1 cellular context compared by ENCODE assay signal in the genomic region with DNA sequence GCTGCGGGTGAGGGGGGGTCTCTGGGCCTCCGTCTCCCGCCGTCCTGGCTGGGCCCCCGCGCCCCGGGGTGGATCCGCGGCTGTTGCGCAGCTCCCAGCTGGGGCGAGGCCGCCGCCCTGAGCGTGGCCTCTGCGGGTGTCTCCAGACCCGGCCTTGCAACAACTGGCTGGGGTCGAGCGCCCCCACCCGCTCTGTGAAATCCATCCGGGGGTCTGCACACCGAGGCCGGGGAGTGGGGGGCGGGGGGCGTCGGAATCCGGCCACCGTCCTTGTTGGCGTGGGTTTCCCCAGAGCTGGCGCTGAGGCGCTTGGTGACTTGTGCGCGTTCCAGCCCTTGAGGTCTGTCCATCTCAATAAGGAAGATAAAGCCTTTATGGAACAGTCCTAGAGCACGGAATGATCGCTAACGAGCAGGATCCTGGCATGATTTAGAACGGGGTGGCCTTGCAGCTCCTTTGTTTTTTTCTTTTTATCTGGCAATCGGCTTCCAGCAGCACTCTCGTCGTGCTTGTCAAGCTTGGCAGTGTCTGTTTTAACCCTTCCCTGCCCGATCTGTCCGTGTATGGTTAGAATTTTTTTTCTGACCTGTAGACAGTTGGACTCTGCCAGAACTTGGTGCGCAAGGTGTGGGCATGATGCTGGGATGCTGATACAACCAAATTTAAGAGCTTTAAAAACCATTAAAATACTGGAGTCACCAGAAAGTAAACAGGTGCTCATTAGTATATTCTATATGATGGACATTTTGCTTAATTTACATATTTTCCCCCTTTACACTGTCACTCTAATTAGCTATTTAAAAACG.
A peak's percentile ranks its signal among the peaks of the same experiment; 100 is the strongest.
TF ChIP-seq lines count a peak whose summit lies in the region.

No MANE protein-coding gene starts in this region.

TF ChIP-seq in HepG2, 621 proteins besides CTCF, POLR2A, EP300 and RAD21 (continued from another document and continues in another):
- TF ChIP-seq, protein P1, sequence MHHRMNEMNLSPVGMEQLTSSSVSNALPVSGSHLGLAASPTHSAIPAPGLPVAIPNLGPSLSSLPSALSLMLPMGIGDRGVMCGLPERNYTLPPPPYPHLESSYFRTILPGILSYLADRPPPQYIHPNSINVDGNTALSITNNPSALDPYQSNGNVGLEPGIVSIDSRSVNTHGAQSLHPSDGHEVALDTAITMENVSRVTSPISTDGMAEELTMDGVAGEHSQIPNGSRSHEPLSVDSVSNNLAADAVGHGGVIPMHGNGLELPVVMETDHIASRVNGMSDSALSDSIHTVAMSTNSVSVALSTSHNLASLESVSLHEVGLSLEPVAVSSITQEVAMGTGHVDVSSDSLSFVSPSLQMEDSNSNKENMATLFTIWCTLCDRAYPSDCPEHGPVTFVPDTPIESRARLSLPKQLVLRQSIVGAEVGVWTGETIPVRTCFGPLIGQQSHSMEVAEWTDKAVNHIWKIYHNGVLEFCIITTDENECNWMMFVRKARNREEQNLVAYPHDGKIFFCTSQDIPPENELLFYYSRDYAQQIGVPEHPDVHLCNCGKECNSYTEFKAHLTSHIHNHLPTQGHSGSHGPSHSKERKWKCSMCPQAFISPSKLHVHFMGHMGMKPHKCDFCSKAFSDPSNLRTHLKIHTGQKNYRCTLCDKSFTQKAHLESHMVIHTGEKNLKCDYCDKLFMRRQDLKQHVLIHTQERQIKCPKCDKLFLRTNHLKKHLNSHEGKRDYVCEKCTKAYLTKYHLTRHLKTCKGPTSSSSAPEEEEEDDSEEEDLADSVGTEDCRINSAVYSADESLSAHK (CRISPR knock-in tag; IDR thresholded peaks at IDR 0.05; ENCODE audit: borderline replicate concordance) = no peak
- TF ChIP-seq, protein P2, sequence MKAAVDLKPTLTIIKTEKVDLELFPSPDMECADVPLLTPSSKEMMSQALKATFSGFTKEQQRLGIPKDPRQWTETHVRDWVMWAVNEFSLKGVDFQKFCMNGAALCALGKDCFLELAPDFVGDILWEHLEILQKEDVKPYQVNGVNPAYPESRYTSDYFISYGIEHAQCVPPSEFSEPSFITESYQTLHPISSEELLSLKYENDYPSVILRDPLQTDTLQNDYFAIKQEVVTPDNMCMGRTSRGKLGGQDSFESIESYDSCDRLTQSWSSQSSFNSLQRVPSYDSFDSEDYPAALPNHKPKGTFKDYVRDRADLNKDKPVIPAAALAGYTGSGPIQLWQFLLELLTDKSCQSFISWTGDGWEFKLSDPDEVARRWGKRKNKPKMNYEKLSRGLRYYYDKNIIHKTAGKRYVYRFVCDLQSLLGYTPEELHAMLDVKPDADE (CRISPR knock-in tag; IDR thresholded peaks at IDR 0.05) = no peak
- TF ChIP-seq ZNF205 (CRISPR knock-in tag; IDR thresholded peaks at IDR 0.05) = no peak
- TF ChIP-seq RNF2 (conservative IDR thresholded peaks at IDR 0.05; ENCODE audit: low read depth) = no peak
- no peak for TF ChIP-seq ZNF83 (CRISPR knock-in tag; IDR thresholded peaks at IDR 0.05; ENCODE audit: borderline replicate concordance)
- TF ChIP-seq, protein P3, sequence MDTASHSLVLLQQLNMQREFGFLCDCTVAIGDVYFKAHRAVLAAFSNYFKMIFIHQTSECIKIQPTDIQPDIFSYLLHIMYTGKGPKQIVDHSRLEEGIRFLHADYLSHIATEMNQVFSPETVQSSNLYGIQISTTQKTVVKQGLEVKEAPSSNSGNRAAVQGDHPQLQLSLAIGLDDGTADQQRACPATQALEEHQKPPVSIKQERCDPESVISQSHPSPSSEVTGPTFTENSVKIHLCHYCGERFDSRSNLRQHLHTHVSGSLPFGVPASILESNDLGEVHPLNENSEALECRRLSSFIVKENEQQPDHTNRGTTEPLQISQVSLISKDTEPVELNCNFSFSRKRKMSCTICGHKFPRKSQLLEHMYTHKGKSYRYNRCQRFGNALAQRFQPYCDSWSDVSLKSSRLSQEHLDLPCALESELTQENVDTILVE (CRISPR knock-in tag; IDR thresholded peaks at IDR 0.05) = no peak
- TF ChIP-seq NFIB (CRISPR knock-in tag; IDR thresholded peaks at IDR 0.05; ENCODE audit: borderline replicate concordance) = no peak
- TF ChIP-seq SATB2 (CRISPR knock-in tag; IDR thresholded peaks at IDR 0.05) = no peak
- no peak for TF ChIP-seq ZNF879 (CRISPR knock-in tag; IDR thresholded peaks at IDR 0.05)
- TF ChIP-seq ZNF672 (CRISPR knock-in tag; IDR thresholded peaks at IDR 0.05) = no peak
- peak; percentile 80 for TF ChIP-seq ZBTB7B (CRISPR knock-in tag; IDR thresholded peaks at IDR 0.05)
- TF ChIP-seq, protein P4, sequence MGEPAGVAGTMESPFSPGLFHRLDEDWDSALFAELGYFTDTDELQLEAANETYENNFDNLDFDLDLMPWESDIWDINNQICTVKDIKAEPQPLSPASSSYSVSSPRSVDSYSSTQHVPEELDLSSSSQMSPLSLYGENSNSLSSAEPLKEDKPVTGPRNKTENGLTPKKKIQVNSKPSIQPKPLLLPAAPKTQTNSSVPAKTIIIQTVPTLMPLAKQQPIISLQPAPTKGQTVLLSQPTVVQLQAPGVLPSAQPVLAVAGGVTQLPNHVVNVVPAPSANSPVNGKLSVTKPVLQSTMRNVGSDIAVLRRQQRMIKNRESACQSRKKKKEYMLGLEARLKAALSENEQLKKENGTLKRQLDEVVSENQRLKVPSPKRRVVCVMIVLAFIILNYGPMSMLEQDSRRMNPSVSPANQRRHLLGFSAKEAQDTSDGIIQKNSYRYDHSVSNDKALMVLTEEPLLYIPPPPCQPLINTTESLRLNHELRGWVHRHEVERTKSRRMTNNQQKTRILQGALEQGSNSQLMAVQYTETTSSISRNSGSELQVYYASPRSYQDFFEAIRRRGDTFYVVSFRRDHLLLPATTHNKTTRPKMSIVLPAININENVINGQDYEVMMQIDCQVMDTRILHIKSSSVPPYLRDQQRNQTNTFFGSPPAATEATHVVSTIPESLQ (CRISPR knock-in tag; conservative IDR thresholded peaks at IDR 0.05) = peak; percentile 12; the same call in 1 of the 2 replicates
- no peak for TF ChIP-seq ZNF33B (CRISPR knock-in tag; IDR thresholded peaks at IDR 0.05)
- TF ChIP-seq ATF1 (CRISPR knock-in tag; IDR thresholded peaks at IDR 0.05) = no peak
- TF ChIP-seq, protein P5, sequence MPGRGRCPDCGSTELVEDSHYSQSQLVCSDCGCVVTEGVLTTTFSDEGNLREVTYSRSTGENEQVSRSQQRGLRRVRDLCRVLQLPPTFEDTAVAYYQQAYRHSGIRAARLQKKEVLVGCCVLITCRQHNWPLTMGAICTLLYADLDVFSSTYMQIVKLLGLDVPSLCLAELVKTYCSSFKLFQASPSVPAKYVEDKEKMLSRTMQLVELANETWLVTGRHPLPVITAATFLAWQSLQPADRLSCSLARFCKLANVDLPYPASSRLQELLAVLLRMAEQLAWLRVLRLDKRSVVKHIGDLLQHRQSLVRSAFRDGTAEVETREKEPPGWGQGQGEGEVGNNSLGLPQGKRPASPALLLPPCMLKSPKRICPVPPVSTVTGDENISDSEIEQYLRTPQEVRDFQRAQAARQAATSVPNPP (CRISPR knock-in tag; IDR thresholded peaks at IDR 0.05) = 0 out of 2 replicates have a peak, but pooled peaks have one; percentile 49
- no peak for TF ChIP-seq CREB1 (IDR thresholded peaks at IDR 0.05)
- TF ChIP-seq CREB1 (CRISPR knock-in tag; IDR thresholded peaks at IDR 0.05) = no peak
- TF ChIP-seq ZNF619 (CRISPR knock-in tag; IDR thresholded peaks at IDR 0.05) = peak; percentile 15; the same call in 1 of the 2 replicates
- TF ChIP-seq, protein P6, sequence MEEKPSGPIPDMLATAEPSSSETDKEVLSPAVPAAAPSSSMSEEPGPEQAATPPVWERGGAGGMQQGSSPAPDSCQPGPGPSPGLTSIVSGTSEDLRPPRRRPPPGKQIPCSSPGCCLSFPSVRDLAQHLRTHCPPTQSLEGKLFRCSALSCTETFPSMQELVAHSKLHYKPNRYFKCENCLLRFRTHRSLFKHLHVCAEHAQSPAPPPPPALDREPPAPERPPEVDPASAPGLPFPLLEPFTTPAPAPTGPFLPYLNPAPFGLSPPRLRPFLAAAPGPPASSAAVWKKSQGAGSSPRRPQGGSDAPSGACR (CRISPR knock-in tag; IDR thresholded peaks at IDR 0.05) = no peak
- TF ChIP-seq HOXD1 (CRISPR knock-in tag; IDR thresholded peaks at IDR 0.05) = no peak
- no peak for TF ChIP-seq SALL1 (CRISPR knock-in tag; IDR thresholded peaks at IDR 0.05)
- TF ChIP-seq, protein P7, sequence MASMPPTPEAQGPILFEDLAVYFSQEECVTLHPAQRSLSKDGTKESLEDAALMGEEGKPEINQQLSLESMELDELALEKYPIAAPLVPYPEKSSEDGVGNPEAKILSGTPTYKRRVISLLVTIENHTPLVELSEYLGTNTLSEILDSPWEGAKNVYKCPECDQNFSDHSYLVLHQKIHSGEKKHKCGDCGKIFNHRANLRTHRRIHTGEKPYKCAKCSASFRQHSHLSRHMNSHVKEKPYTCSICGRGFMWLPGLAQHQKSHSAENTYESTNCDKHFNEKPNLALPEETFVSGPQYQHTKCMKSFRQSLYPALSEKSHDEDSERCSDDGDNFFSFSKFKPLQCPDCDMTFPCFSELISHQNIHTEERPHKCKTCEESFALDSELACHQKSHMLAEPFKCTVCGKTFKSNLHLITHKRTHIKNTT (CRISPR knock-in tag; IDR thresholded peaks at IDR 0.05) = no peak
- TF ChIP-seq MBD4 (IDR thresholded peaks at IDR 0.05; ENCODE audit: borderline replicate concordance, low read length) = no peak
- no peak for TF ChIP-seq HNRNPLL (IDR thresholded peaks at IDR 0.05; ENCODE audit: low read depth, low read length, poor library complexity, severe bottlenecking)
- no peak; the same call in 1 of the 2 replicates for TF ChIP-seq KDM5A (IDR thresholded peaks at IDR 0.05; ENCODE audit: borderline replicate concordance, low read length)
- TF ChIP-seq MEIS1 (CRISPR knock-in tag; IDR thresholded peaks at IDR 0.05; ENCODE audit: borderline replicate concordance) = no peak
- TF ChIP-seq ETV6 (CRISPR knock-in tag; conservative IDR thresholded peaks at IDR 0.05) = no peak; the same call in 1 of the 2 replicates
- TF ChIP-seq EHMT2 (IDR thresholded peaks at IDR 0.05; ENCODE audit: borderline replicate concordance, low read depth, low read length) = no peak
- TF ChIP-seq, protein P8, sequence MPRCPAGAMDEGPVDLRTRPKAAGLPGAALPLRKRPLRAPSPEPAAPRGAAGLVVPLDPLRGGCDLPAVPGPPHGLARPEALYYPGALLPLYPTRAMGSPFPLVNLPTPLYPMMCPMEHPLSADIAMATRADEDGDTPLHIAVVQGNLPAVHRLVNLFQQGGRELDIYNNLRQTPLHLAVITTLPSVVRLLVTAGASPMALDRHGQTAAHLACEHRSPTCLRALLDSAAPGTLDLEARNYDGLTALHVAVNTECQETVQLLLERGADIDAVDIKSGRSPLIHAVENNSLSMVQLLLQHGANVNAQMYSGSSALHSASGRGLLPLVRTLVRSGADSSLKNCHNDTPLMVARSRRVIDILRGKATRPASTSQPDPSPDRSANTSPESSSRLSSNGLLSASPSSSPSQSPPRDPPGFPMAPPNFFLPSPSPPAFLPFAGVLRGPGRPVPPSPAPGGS (CRISPR knock-in tag; IDR thresholded peaks at IDR 0.05) = 0 out of 2 replicates have a peak, but pooled peaks have one; percentile 41
- no peak for TF ChIP-seq ZNF234 (CRISPR knock-in tag; conservative IDR thresholded peaks at IDR 0.05)
- TF ChIP-seq ZNF552 (CRISPR knock-in tag; IDR thresholded peaks at IDR 0.05; ENCODE audit: borderline replicate concordance) = no peak
- TF ChIP-seq ZNF850 (CRISPR knock-in tag; conservative IDR thresholded peaks at IDR 0.05) = no peak
- TF ChIP-seq GTF2F1 (IDR thresholded peaks at IDR 0.05; ENCODE audit: low read length) = no peak
- TF ChIP-seq ZNF790 (CRISPR knock-in tag; IDR thresholded peaks at IDR 0.05; ENCODE audit: borderline replicate concordance) = no peak
- no peak for TF ChIP-seq TSC22D2 (CRISPR knock-in tag; IDR thresholded peaks at IDR 0.05; ENCODE audit: borderline replicate concordance)
- TF ChIP-seq, protein P9, sequence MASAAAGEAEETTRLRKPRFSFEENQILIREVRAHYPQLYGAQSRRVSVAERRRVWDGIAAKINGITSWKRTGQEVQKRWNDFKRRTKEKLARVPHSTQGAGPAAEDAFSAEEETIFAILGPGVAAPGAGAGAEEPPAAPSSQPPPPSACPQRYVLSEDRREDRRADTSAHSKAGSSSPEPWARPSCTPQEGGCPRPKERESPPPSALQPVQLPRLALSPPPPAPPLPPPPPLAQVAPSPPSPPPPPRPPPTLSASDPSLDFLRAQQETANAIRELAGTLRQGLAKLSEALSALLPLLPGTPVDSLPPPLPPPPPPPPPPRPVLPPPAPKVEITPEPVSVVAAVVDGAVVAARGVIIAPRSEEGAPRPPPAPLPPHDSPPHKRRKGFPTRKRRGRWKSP (CRISPR knock-in tag; IDR thresholded peaks at IDR 0.05) = peak; percentile 70; the same call in 1 of the 2 replicates
- TF ChIP-seq MBNL3 (CRISPR knock-in tag; conservative IDR thresholded peaks at IDR 0.05) = no peak
- no peak for TF ChIP-seq HMG20B (CRISPR knock-in tag; conservative IDR thresholded peaks at IDR 0.05)
- TF ChIP-seq ZNF703 (CRISPR knock-in tag; IDR thresholded peaks at IDR 0.05; ENCODE audit: borderline replicate concordance) = no peak
- TF ChIP-seq RFX5 (IDR thresholded peaks at IDR 0.05; ENCODE audit: low read depth, low read length) = no peak
- TF ChIP-seq TEAD3 (CRISPR knock-in tag; optimal IDR thresholded peaks at IDR 0.05; ENCODE audit: borderline replicate concordance) = peak; percentile 3
- no peak for TF ChIP-seq ZNF674 (CRISPR knock-in tag; IDR thresholded peaks at IDR 0.05; ENCODE audit: low read depth)
- peak; percentile 18; the same call in 1 of the 2 replicates for TF ChIP-seq ZFP37 (CRISPR knock-in tag; IDR thresholded peaks at IDR 0.05; ENCODE audit: borderline replicate concordance)
- TF ChIP-seq PHF5A (CRISPR knock-in tag; IDR thresholded peaks at IDR 0.05; ENCODE audit: low read depth, unreplicated experiment) = no peak
- TF ChIP-seq, protein P10, sequence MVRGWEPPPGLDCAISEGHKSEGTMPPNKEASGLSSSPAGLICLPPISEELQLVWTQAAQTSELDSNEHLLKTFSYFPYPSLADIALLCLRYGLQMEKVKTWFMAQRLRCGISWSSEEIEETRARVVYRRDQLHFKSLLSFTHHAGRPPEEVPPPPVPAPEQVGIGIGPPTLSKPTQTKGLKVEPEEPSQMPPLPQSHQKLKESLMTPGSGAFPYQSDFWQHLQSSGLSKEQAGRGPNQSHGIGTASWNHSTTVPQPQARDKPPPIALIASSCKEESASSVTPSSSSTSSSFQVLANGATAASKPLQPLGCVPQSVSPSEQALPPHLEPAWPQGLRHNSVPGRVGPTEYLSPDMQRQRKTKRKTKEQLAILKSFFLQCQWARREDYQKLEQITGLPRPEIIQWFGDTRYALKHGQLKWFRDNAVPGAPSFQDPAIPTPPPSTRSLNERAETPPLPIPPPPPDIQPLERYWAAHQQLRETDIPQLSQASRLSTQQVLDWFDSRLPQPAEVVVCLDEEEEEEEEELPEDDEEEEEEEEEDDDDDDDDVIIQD (CRISPR knock-in tag; IDR thresholded peaks at IDR 0.05; ENCODE audit: low read depth) = no peak
- TF ChIP-seq CBX1 (IDR thresholded peaks at IDR 0.05; ENCODE audit: low read depth) = no peak
- no peak for TF ChIP-seq ZNF3 (CRISPR knock-in tag; IDR thresholded peaks at IDR 0.05)
- no peak; the same call in 1 of the 2 replicates for TF ChIP-seq KLF6 (CRISPR knock-in tag; IDR thresholded peaks at IDR 0.05)
